In the genomic region with DNA sequence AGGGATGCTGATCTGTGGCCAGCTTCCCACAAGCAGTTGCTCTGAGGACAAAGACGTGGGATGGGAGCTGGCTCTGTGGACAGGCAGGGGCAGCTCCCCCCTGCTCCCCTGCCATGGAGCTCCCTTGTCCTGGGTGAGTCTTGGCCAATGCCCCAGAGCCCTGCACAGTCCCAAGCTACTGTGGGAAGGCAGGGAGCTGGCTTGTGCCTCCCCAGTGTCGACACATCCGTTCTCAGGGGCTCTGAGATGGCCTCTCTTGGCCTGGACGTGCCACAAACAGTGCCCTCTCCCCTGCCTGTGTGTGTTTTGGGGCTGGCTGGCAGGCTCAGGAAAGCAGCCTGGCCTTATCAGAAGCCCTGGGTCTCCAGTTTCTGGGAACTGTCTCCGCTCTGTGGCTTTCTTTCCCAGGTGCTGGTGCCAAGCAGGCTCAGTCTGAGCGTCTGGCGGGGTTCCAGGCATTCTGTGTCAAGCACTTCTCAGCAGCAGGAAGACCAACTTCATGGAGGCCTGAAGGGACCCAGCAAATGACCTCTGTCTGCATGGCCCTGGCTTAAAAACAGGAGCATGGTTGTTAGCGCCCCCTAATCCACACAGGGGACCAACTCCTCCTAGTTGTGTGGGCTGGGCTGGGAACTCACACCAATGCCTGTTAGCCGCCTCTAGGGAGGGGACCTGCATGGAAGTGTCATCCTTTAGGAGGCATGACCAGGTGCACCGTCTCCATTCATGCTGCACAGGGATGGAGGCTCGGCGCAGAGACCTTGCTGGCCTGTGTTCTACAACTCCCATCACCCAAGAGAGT, we compare ENCODE assay signal across 8 cellular contexts.
DNase-seq lines count a peak whose midpoint lies in the region; ATAC-seq, FAIRE-seq and TF ChIP-seq lines count a peak whose summit lies in the region.

No MANE protein-coding gene starts in this region.

- no peaks in the 10 kb centered on the region; the same call in 1 of the 2 replicates for H3K4me1 ChIP-seq in HepG2 (ENCODE audit: insufficient read depth, low read length)
- H3K4me1 ChIP-seq in testis = peaks cover 13% of the 10 kb centered on the region

- H3K27ac ChIP-seq in HepG2 (ENCODE audit: extremely low read length, insufficient read depth, low read length) = no peak overlapping the region
- no peak overlapping the region for H3K27ac ChIP-seq in testis

- H3K4me3 Mint-ChIP-seq in brain = peak overlapping the region in 3 of 5 experiments; percentile 19 to 37 (median 22)
- H3K4me3 Mint-ChIP-seq in effector memory CD8-positive, alpha-beta T cell = no peak overlapping the region
- H3K4me3 Mint-ChIP-seq in stimulated activated effector memory CD8-positive, alpha-beta T cell treated with anti-CD3 and anti-CD28 coated beads, Interleukin-12 subunit alpha, Interleukin-12 subunit beta, amount 100 ng/mL, for 72 hours = no peak overlapping the region

- H3K4me1 Mint-ChIP-seq in brain = peaks cover 81% of the 10 kb centered on the region
- peaks cover 6 to 11% of the 10 kb centered on the region in 2 donors for H3K4me1 Mint-ChIP-seq in effector memory CD8-positive, alpha-beta T cell (ENCODE audit: low read depth in 2 of 2)
- peaks cover 8% of the 10 kb centered on the region for H3K4me1 Mint-ChIP-seq in stimulated activated effector memory CD8-positive, alpha-beta T cell treated with anti-CD3 and anti-CD28 coated beads, Interleukin-12 subunit alpha, Interleukin-12 subunit beta, amount 100 ng/mL, for 72 hours

- ATAC-seq in HepG2 (peak; percentile 47), HG03342 (IDR thresholded peaks at IDR 0.05; ENCODE audit: unreplicated experiment) (no peak)
- no peak for ATAC-seq in effector memory CD8-positive, alpha-beta T cell (replicated peaks)
- ATAC-seq in stimulated activated effector memory CD8-positive, alpha-beta T cell treated with anti-CD3 and anti-CD28 coated beads, Interleukin-12 subunit alpha, Interleukin-12 subunit beta, amount 100 ng/mL, for 72 hours = no peak

- TF ChIP-seq POLR2A in HepG2 (IDR thresholded peaks at IDR 0.05; ENCODE audit: insufficient read depth in 1 of 2, low read depth in 2 of 2, low read length in 2 of 2) (no peak), testis (IDR thresholded peaks at IDR 0.05) (no peak)

- DNase-seq in NCI-H2029 (lab: John Stamatoyannopoulos, UW) = peak; percentile 54
- DNase-seq in HepG2 (ENCODE audit: low spot score) = peak; percentile 7
- DNase-seq in testis = peak; percentile 78
- DNase-seq in effector memory CD8-positive, alpha-beta T cell = no peak
- DNase-seq in stimulated activated effector memory CD8-positive, alpha-beta T cell treated with anti-CD3 and anti-CD28 coated beads, Interleukin-12 subunit alpha, Interleukin-12 subunit beta, amount 100 ng/mL, for 72 hours (ENCODE audit: low spot score in 2 of 2) = no peak
- DNase-seq in kidney glomerular epithelial cell (lab: John Stamatoyannopoulos, UW) = no peak

- H3K9ac ChIP-seq in HepG2 (ENCODE audit: insufficient read depth, low read depth, low read length) = no peak overlapping the region

- H3K79me2 ChIP-seq in HepG2 (ENCODE audit: insufficient read depth, low read length) = no peaks in the 10 kb centered on the region

- POLR2A ChIA-PET in HepG2 (lab: Yijun Ruan, JAX) = no interaction called here

- TF ChIP-seq EP300 in HepG2 (IDR thresholded peaks at IDR 0.05; ENCODE audit: low read depth in 2 of 2, low read length in 2 of 2) = no peak
- no peak for TF ChIP-seq EP300 in HepG2 (CRISPR knock-in tag; IDR thresholded peaks at IDR 0.05; ENCODE audit: borderline replicate concordance)

- WGBS in HepG2 (ENCODE audit: low lambda C conversion rate) = 30% methylated on average over 4 of the region's 12 CpGs
- 61 to 66% methylated on average over 12 of the region's 12 CpGs for WGBS in testis, 2 donors

- H4K20me1 ChIP-seq in HepG2 (ENCODE audit: insufficient read depth, low read length) = no peaks in the 10 kb centered on the region

- intact Hi-C loops in HepG2 (cut with micrococcal nuclease; ENCODE audit: unreplicated experiment) = no loop called here
- intact Hi-C loops in testis (cut with DNase I; ENCODE audit: low total_unique reads) = no loop called here

- in situ Hi-C loops in HepG2 (cut with HindIII; ENCODE audit: extremely low pct_ligation_motif_present, low pct_unique_long_range_greater_than_20kb) = no loop called here

- peak overlapping the region; percentile 94 to 99 (median 98) for H3K27ac Mint-ChIP-seq in brain
- peak overlapping the region in 1 of 2 donors; percentile 33 for H3K27ac Mint-ChIP-seq in effector memory CD8-positive, alpha-beta T cell
- no peak overlapping the region for H3K27ac Mint-ChIP-seq in stimulated activated effector memory CD8-positive, alpha-beta T cell treated with anti-CD3 and anti-CD28 coated beads, Interleukin-12 subunit alpha, Interleukin-12 subunit beta, amount 100 ng/mL, for 72 hours

- no peak for FAIRE-seq in HepG2 (lab: Jason Lieb, UNC)

- H3K36me3 ChIP-seq in HepG2 (replicated peaks in 1 of 2; ENCODE audit: control insufficient read depth in 1 of 2, insufficient read depth in 2 of 2, low read length in 2 of 2) (no peaks in the 10 kb centered on the region), testis (ENCODE audit: low read depth, missing control alignments) (no peaks in the 10 kb centered on the region)

- no peak overlapping the region for H3K4me3 ChIP-seq in HepG2 (replicated peaks in 1 of 3; ENCODE audit: insufficient read depth in 1 of 3, low read depth in 2 of 3, low read length in 3 of 3)
- no peak overlapping the region for H3K4me3 ChIP-seq in testis

- H3K27me3 Mint-ChIP-seq in brain = peaks cover 7% of the 10 kb centered on the region
- peaks cover 20 to 74% of the 10 kb centered on the region in 2 donors for H3K27me3 Mint-ChIP-seq in effector memory CD8-positive, alpha-beta T cell

- CTCF ChIA-PET in HepG2 (lab: Yijun Ruan, JAX; ENCODE audit: low intra/inter-chr PET ratio, low total read pairs) = no interaction called here

- no peaks in the 10 kb centered on the region for H3K36me3 Mint-ChIP-seq in brain
- peaks cover 3% of the 10 kb centered on the region for H3K36me3 Mint-ChIP-seq in effector memory CD8-positive, alpha-beta T cell (ENCODE audit: insufficient read depth)
- no peaks in the 10 kb centered on the region for H3K36me3 Mint-ChIP-seq in stimulated activated effector memory CD8-positive, alpha-beta T cell treated with anti-CD3 and anti-CD28 coated beads, Interleukin-12 subunit alpha, Interleukin-12 subunit beta, amount 100 ng/mL, for 72 hours

- H3K9me3 Mint-ChIP-seq in brain = peaks cover 0 to 8% (median 0%) of the 10 kb centered on the region in 5 experiments
- H3K9me3 Mint-ChIP-seq in effector memory CD8-positive, alpha-beta T cell = no peaks in the 10 kb centered on the region
- H3K9me3 Mint-ChIP-seq in stimulated activated effector memory CD8-positive, alpha-beta T cell treated with anti-CD3 and anti-CD28 coated beads, Interleukin-12 subunit alpha, Interleukin-12 subunit beta, amount 100 ng/mL, for 72 hours = no peaks in the 10 kb centered on the region

- TF ChIP-seq RAD21 in HepG2 (CRISPR knock-in tag; IDR thresholded peaks at IDR 0.05) = no peak

- H3K27me3 ChIP-seq in HepG2 (ENCODE audit: control insufficient read depth in 1 of 2, insufficient read depth in 2 of 2, low read length in 2 of 2) (peaks cover 4 to 63% of the 10 kb centered on the region in 2 experiments; a peak in 4 of 5 replicates), testis (no peaks in the 10 kb centered on the region)

- no peaks in the 10 kb centered on the region for H3K9me3 ChIP-seq in HepG2 (ENCODE audit: low read length)
- H3K9me3 ChIP-seq in testis = no peaks in the 10 kb centered on the region

- TF ChIP-seq CTCF in brain (conservative IDR thresholded peaks at IDR 0.05) (no peak), HepG2 (CRISPR knock-in tag; IDR thresholded peaks at IDR 0.05) (no peak), testis (IDR thresholded peaks at IDR 0.05) (no peak)

- BruUV-seq in HepG2 (replicated peaks; lab: Mats Ljungman, UMichigan) = no TSS peak

- no peak overlapping the region for H3K4me2 ChIP-seq in HepG2 (ENCODE audit: low read depth, low read length)

- H2AFZ ChIP-seq in HepG2 (ENCODE audit: low read length) = no peak overlapping the region

TF ChIP-seq in HepG2, 621 proteins besides CTCF, POLR2A, EP300 and RAD21:
- TF ChIP-seq ZFP36L2 (CRISPR knock-in tag; IDR thresholded peaks at IDR 0.05) (no peak), STAG1 (CRISPR knock-in tag; IDR thresholded peaks at IDR 0.05) (peak; percentile 16; the same call in 1 of the 2 replicates)

Comparison
In these comparisons a context has a peak if more than half of its experiments do, and no peak if none do; other contexts are left out.
1. DNase-seq: peak in NCI-H2029 (single experiment), HepG2 (single experiment) and testis (single experiment); none in effector memory CD8-positive, alpha-beta T cell (0 of 3), stimulated activated effector memory CD8-positive, alpha-beta T cell treated with anti-CD3 and anti-CD28 coated beads, Interleukin-12 subunit alpha, Interleukin-12 subunit beta, amount 100 ng/mL, for 72 hours (0 of 2) and kidney glomerular epithelial cell (single experiment).
2. H3K4me3 Mint-ChIP-seq: peak in brain (3 of 5); none in effector memory CD8-positive, alpha-beta T cell (0 of 2) and stimulated activated effector memory CD8-positive, alpha-beta T cell treated with anti-CD3 and anti-CD28 coated beads, Interleukin-12 subunit alpha, Interleukin-12 subunit beta, amount 100 ng/mL, for 72 hours (single experiment).